In genomic region chr1:202291961-202292712, GRCh38 we compare ENCODE assay signal across 1 cellular context.
TF ChIP-seq lines count a peak whose summit lies in the region.

No MANE protein-coding gene starts in this region.

TF ChIP-seq in SK-N-SH, 30 proteins besides CTCF, POLR2A, EP300 and RAD21 (continued from another document):
- TF ChIP-seq USF1 (IDR thresholded peaks at IDR 0.05; ENCODE audit: borderline replicate concordance, low read depth) (no peak), REST (IDR thresholded peaks at IDR 0.05; ENCODE audit: low read depth, low read length) (no peak), GATA2 (CRISPR knock-in tag; IDR thresholded peaks at IDR 0.05) (no peak), FOSL2 (IDR thresholded peaks at IDR 0.05; ENCODE audit: borderline replicate concordance, low read depth) (peak; percentile 87), FOXM1 (IDR thresholded peaks at IDR 0.05; ENCODE audit: low read depth) (0 out of 2 replicates have a peak, but pooled peaks have one; percentile 19), RCOR1 (IDR thresholded peaks at IDR 0.05; ENCODE audit: low read length) (no peak), ELF1 (IDR thresholded peaks at IDR 0.05) (no peak), PBX3 (IDR thresholded peaks at IDR 0.05) (peak; percentile 82), TAF1 (IDR thresholded peaks at IDR 0.05; ENCODE audit: borderline replicate concordance, low read depth, low read length) (no peak)
- TF ChIP-seq, protein P1, sequence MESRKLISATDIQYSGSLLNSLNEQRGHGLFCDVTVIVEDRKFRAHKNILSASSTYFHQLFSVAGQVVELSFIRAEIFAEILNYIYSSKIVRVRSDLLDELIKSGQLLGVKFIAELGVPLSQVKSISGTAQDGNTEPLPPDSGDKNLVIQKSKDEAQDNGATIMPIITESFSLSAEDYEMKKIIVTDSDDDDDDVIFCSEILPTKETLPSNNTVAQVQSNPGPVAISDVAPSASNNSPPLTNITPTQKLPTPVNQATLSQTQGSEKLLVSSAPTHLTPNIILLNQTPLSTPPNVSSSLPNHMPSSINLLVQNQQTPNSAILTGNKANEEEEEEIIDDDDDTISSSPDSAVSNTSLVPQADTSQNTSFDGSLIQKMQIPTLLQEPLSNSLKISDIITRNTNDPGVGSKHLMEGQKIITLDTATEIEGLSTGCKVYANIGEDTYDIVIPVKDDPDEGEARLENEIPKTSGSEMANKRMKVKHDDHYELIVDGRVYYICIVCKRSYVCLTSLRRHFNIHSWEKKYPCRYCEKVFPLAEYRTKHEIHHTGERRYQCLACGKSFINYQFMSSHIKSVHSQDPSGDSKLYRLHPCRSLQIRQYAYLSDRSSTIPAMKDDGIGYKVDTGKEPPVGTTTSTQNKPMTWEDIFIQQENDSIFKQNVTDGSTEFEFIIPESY (IDR thresholded peaks at IDR 0.05; ENCODE audit: borderline replicate concordance, low read depth): peak; percentile 35; the same call in 1 of the 2 replicates
